ENCODE assay signal across 9 cellular contexts in genomic region chr15:78618490-78618934, GRCh38. TPM values are rescaled to one million over a fixed set of nuclear protein-coding genes. Genes with fewer than 3 reads are reported as not detected.
DNase-seq lines count a peak whose midpoint lies in the region; ATAC-seq, FAIRE-seq and TF ChIP-seq lines count a peak whose summit lies in the region.
"Had no signal": no experiment of that assay in that cellular context is flagged by ENCODE, and none has a peak within 500 bp of the region (broad histone marks: within the 10 kb centered on the region; RNA-seq: fewer than 3 reads in every experiment).

No MANE protein-coding gene starts in this region.

- H3K27ac Mint-ChIP-seq in natural killer cell treated with Interleukin-12 subunit alpha and Interleukin-12 subunit beta and Interleukin-15 and Interleukin-18, amount 100 ng/mL, for 72 hours: no peak overlapping the region
- no peak overlapping the region for H3K27ac Mint-ChIP-seq in stimulated activated memory B cell treated with anti-CD40 and anti-IgM and Interleukin-4, amounts not matched to agents 10 μg/mL and 1 μg/mL and 100 μg/mL, for 72 hours

- no peaks in the 10 kb centered on the region for H3K9me3 Mint-ChIP-seq in activated T-cell treated with anti-CD3 and anti-CD28 coated beads, Interleukin-2, amount 50 U/mL, for 4 hours
- H3K9me3 Mint-ChIP-seq in natural killer cell treated with Interleukin-12 subunit alpha and Interleukin-12 subunit beta and Interleukin-15 and Interleukin-18, amount 100 ng/mL, for 72 hours: no peaks in the 10 kb centered on the region
- H3K9me3 Mint-ChIP-seq in stimulated activated memory B cell treated with anti-CD40 and anti-IgM and Interleukin-4, amounts not matched to agents 10 μg/mL and 1 μg/mL and 100 μg/mL, for 72 hours: no peaks in the 10 kb centered on the region

- DNase-seq in DMS 273 (lab: John Stamatoyannopoulos, UW; ENCODE audit: unreplicated experiment) (peak; percentile 89), LHCN-M2 (ENCODE audit: low read depth) (peak; percentile 71), RCC 7860 (ENCODE audit: low spot score) (peak; percentile 55), fibroblast of mammary gland (ENCODE audit: low read depth) (peak; percentile 95)
- DNase-seq in activated T-cell treated with anti-CD3 and anti-CD28 coated beads, Interleukin-2, amount 50 U/mL, for 4 hours: peak; percentile 78
- DNase-seq in natural killer cell treated with Interleukin-12 subunit alpha and Interleukin-12 subunit beta and Interleukin-15 and Interleukin-18, amount 100 ng/mL, for 72 hours (ENCODE audit: low spot score): peak; percentile 81

- no peaks in the 10 kb centered on the region for H3K36me3 Mint-ChIP-seq in activated T-cell treated with anti-CD3 and anti-CD28 coated beads, Interleukin-2, amount 50 U/mL, for 4 hours (ENCODE audit: insufficient read depth)
- H3K36me3 Mint-ChIP-seq in natural killer cell treated with Interleukin-12 subunit alpha and Interleukin-12 subunit beta and Interleukin-15 and Interleukin-18, amount 100 ng/mL, for 72 hours: no peaks in the 10 kb centered on the region
- no peaks in the 10 kb centered on the region for H3K36me3 Mint-ChIP-seq in stimulated activated memory B cell treated with anti-CD40 and anti-IgM and Interleukin-4, amounts not matched to agents 10 μg/mL and 1 μg/mL and 100 μg/mL, for 72 hours

- no peak overlapping the region for H3K4me3 Mint-ChIP-seq in activated T-cell treated with anti-CD3 and anti-CD28 coated beads, Interleukin-2, amount 50 U/mL, for 4 hours
- H3K4me3 Mint-ChIP-seq in natural killer cell treated with Interleukin-12 subunit alpha and Interleukin-12 subunit beta and Interleukin-15 and Interleukin-18, amount 100 ng/mL, for 72 hours: no peak overlapping the region
- H3K4me3 Mint-ChIP-seq in stimulated activated memory B cell treated with anti-CD40 and anti-IgM and Interleukin-4, amounts not matched to agents 10 μg/mL and 1 μg/mL and 100 μg/mL, for 72 hours: no peak overlapping the region

- H3K4me3 ChIP-seq in fibroblast of mammary gland (ENCODE audit: control insufficient read depth, low read depth, low read length): no peak overlapping the region

- peaks cover 38% of the 10 kb centered on the region for H3K27me3 Mint-ChIP-seq in activated T-cell treated with anti-CD3 and anti-CD28 coated beads, Interleukin-2, amount 50 U/mL, for 4 hours (ENCODE audit: low read depth)
- H3K27me3 Mint-ChIP-seq in natural killer cell treated with Interleukin-12 subunit alpha and Interleukin-12 subunit beta and Interleukin-15 and Interleukin-18, amount 100 ng/mL, for 72 hours: peaks cover 29% of the 10 kb centered on the region in 2 donors
- peaks cover 44% of the 10 kb centered on the region for H3K27me3 Mint-ChIP-seq in stimulated activated memory B cell treated with anti-CD40 and anti-IgM and Interleukin-4, amounts not matched to agents 10 μg/mL and 1 μg/mL and 100 μg/mL, for 72 hours

- peaks cover 10% of the 10 kb centered on the region for H3K4me1 Mint-ChIP-seq in activated T-cell treated with anti-CD3 and anti-CD28 coated beads, Interleukin-2, amount 50 U/mL, for 4 hours (ENCODE audit: low read depth)
- peaks cover 0 to 3% of the 10 kb centered on the region in 2 donors for H3K4me1 Mint-ChIP-seq in natural killer cell treated with Interleukin-12 subunit alpha and Interleukin-12 subunit beta and Interleukin-15 and Interleukin-18, amount 100 ng/mL, for 72 hours (ENCODE audit: low read depth in 2 of 2)
- H3K4me1 Mint-ChIP-seq in stimulated activated memory B cell treated with anti-CD40 and anti-IgM and Interleukin-4, amounts not matched to agents 10 μg/mL and 1 μg/mL and 100 μg/mL, for 72 hours: no peaks in the 10 kb centered on the region

- FAIRE-seq in RCC 7860 (lab: Jason Lieb, UNC): no peak

- peak; percentile 80 for TF ChIP-seq CTCF in fibroblast of mammary gland (conservative IDR thresholded peaks at IDR 0.05; ENCODE audit: control insufficient read depth, insufficient read depth, low read depth, low read length)

- ATAC-seq in activated T-cell treated with anti-CD3 and anti-CD28 coated beads, Interleukin-2, amount 50 U/mL, for 4 hours: peak; percentile 37 to 44
- peak in 1 of 2 donors; percentile 62 for ATAC-seq in natural killer cell treated with Interleukin-12 subunit alpha and Interleukin-12 subunit beta and Interleukin-15 and Interleukin-18, amount 100 ng/mL, for 72 hours
- peak; percentile 60 for ATAC-seq in stimulated activated memory B cell treated with anti-CD40 and anti-IgM and Interleukin-4, amounts not matched to agents 10 μg/mL and 1 μg/mL and 100 μg/mL, for 72 hours
- ATAC-seq in GM18868 (IDR thresholded peaks at IDR 0.05; ENCODE audit: unreplicated experiment): no peak

RNA-seq across cellular contexts. Expression of gene CHRNA3, which starts 2.3 kb away (rescaled TPM):
- not detected in 2 replicates for total RNA-seq in LHCN-M2 (2014; rRNA removed)
- 0.04 TPM for polyA plus RNA-seq in LHCN-M2 (2012)
- total RNA-seq in activated T-cell treated with anti-CD3 and anti-CD28 coated beads, Interleukin-2, amount 50 U/mL, for 4 hours: not detected
- total RNA-seq in natural killer cell treated with Interleukin-12 subunit alpha and Interleukin-12 subunit beta and Interleukin-15 and Interleukin-18, amount 100 ng/mL, for 72 hours: not detected
- total RNA-seq: activated CD8-positive, alpha-beta memory T cell treated with anti-CD3 and anti-CD28 coated beads for 36 hours had no signal

RNA-seq across cellular contexts. Expression of gene CHRNB4, which starts 22.5 kb away (rescaled TPM):
- total RNA-seq in LHCN-M2 (2014; rRNA removed): not detected in 2 replicates
- polyA plus RNA-seq in LHCN-M2 (2012): not detected
- not detected for total RNA-seq in activated T-cell treated with anti-CD3 and anti-CD28 coated beads, Interleukin-2, amount 50 U/mL, for 4 hours
- total RNA-seq in natural killer cell treated with Interleukin-12 subunit alpha and Interleukin-12 subunit beta and Interleukin-15 and Interleukin-18, amount 100 ng/mL, for 72 hours: not detected
- total RNA-seq: activated CD8-positive, alpha-beta memory T cell treated with anti-CD3 and anti-CD28 coated beads for 36 hours had no signal

RNA-seq across cellular contexts. Expression of gene CHRNA5, which starts 53.2 kb away (rescaled TPM):
- 5.5 and 9.6 TPM in 2 replicates for total RNA-seq in LHCN-M2 (2014; rRNA removed)
- 1.9 TPM for polyA plus RNA-seq in LHCN-M2 (2012)
- total RNA-seq in activated T-cell treated with anti-CD3 and anti-CD28 coated beads, Interleukin-2, amount 50 U/mL, for 4 hours: 1 to 10 TPM; 5.2 to 5.6 (median 5.5) TPM
- 1 to 10 TPM; 4.4 to 9.0 TPM for total RNA-seq in natural killer cell treated with Interleukin-12 subunit alpha and Interleukin-12 subunit beta and Interleukin-15 and Interleukin-18, amount 100 ng/mL, for 72 hours
